12 cellular contexts compared by ENCODE assay signal in the genomic region with DNA sequence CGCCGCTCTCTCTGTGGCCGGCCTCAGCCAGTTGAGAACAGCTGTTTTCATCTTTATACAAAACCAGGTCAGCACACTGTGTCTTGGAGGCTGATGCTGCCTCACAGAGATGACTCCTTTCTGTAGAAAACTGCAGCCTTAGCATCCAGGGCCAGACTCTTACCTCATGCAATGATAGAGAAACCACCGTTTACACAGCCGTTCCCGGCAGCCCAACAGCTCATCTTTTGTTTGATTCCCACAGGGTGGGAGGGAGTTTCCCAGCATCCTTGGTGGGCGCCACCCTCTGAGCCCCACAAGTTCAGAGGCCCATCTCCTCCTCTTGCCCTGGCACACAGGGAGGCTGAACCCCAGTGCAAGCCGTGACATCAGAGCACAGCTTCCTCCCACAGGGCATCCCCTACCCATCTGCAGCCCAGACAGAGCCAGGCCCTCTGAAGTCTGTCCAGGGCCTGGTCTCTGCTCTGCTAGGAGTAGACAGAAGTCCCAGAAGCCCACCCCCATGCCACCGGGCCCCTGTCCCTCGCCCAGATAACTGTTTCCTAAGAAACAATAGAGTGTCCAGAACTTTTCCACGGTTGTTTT.
DNase-seq lines count a peak whose midpoint lies in the region; ATAC-seq, FAIRE-seq and TF ChIP-seq lines count a peak whose summit lies in the region.
"Had no signal": no experiment of that assay in that cellular context is flagged by ENCODE, and none has a peak within 500 bp of the region (broad histone marks: within the 10 kb centered on the region; RNA-seq: fewer than 3 reads in every experiment).

No MANE protein-coding gene starts in this region.

- no peaks in the 10 kb centered on the region for H4K20me1 ChIP-seq in GM23248 (ENCODE audit: insufficient read depth)

- no peak overlapping the region for H3K4me3 ChIP-seq in GM23248
- no peak overlapping the region for H3K4me3 ChIP-seq in breast epithelium
- H3K4me3 ChIP-seq in kidney (ENCODE audit: low read length in 2 of 2), result no peak overlapping the region

- no peak overlapping the region for H2AFZ ChIP-seq in GM23248

- no peak for FAIRE-seq in kidney (lab: Jason Lieb, UNC)

- H3K4me1 ChIP-seq in GM23248 (ENCODE audit: insufficient read depth) (no peaks in the 10 kb centered on the region), breast epithelium (no peaks in the 10 kb centered on the region), kidney (ENCODE audit: control insufficient read depth in 1 of 2, insufficient read depth in 1 of 2, low read depth in 1 of 2, low read length in 2 of 2) (peaks cover 0 to 9% of the 10 kb centered on the region in 2 donors)

- WGBS in GM23248 (ENCODE audit: low coverage in 1 of 2, low lambda C conversion rate in 2 of 2, missing lambda C conversion rate in 2 of 2), 2 experiments, result 70 to 71% methylated on average over 11 of the region's 11 CpGs

- H3K4me2 ChIP-seq in GM23248 (ENCODE audit: unreplicated experiment), result no peak overlapping the region

- H3K9me2 ChIP-seq in GM23248 (ENCODE audit: insufficient read depth), result no peaks in the 10 kb centered on the region

- intact Hi-C loops in breast epithelium (cut with DNase I; ENCODE audit: low total_unique reads) (no loop called here), kidney (cut with DNase I) (no loop called here), sciatic nerve (cut with DNase I) (no loop called here)

- DNase-seq in GM23248 (peak; percentile 58), breast epithelium (ENCODE audit: low spot score in 2 of 2) (no peak), kidney (peak; percentile 75), sciatic nerve (ENCODE audit: low spot score) (peak; percentile 79), amniotic stem cell (lab: John Stamatoyannopoulos, UW) (no peak), MV-4-11 (lab: John Stamatoyannopoulos, UW) (no peak), NCI-H187 (lab: John Stamatoyannopoulos, UW) (no peak)
- DNase-seq: activated CD4-positive, alpha-beta T cell treated with anti-CD3 and anti-CD28 coated beads for 48 hours; central memory CD4-positive, alpha-beta T cell; NCI-H1092 treated with DMSO at 0.1 percent for 48 hours; OCI-M1 had no signal

- no peaks in the 10 kb centered on the region for H3K27me3 ChIP-seq in GM23248 (replicated peaks; ENCODE audit: insufficient read depth)
- H3K27me3 ChIP-seq in breast epithelium, result no peaks in the 10 kb centered on the region

- in situ Hi-C loops in GM23248 (cut with MboI), result loop anchor here (25.0 kb wide), 1 partner anchor 687 kb away; the partner anchor contains the start of gene ADAMTS17

- H3F3A ChIP-seq in GM23248 (ENCODE audit: insufficient read depth), result no peaks in the 10 kb centered on the region

- TF ChIP-seq CTCF in breast epithelium (IDR thresholded peaks at IDR 0.05) (no peak), kidney (IDR thresholded peaks at IDR 0.05; ENCODE audit: borderline replicate concordance, extremely low read depth, insufficient read depth) (no peak)

- ATAC-seq in sciatic nerve (peak; percentile 92), HG03097 (IDR thresholded peaks at IDR 0.05; ENCODE audit: low FRiP score, unreplicated experiment) (no peak)

- no peak for TF ChIP-seq POLR2A in breast epithelium (IDR thresholded peaks at IDR 0.05)

- H3K9me3 ChIP-seq in GM23248 (ENCODE audit: low read depth) (no peaks in the 10 kb centered on the region), breast epithelium (no peaks in the 10 kb centered on the region), kidney (ENCODE audit: control insufficient read depth in 1 of 2, low read length in 2 of 2) (no peaks in the 10 kb centered on the region)

- no peaks in the 10 kb centered on the region for H3K79me2 ChIP-seq in GM23248 (ENCODE audit: insufficient read depth)

- no peaks in the 10 kb centered on the region for H3K36me3 ChIP-seq in GM23248 (ENCODE audit: low read depth)
- no peaks in the 10 kb centered on the region for H3K36me3 ChIP-seq in breast epithelium
- H3K36me3 ChIP-seq in kidney (ENCODE audit: control insufficient read depth in 1 of 2, insufficient read depth in 2 of 2, low read length in 2 of 2), result no peaks in the 10 kb centered on the region

- H3K9ac ChIP-seq in GM23248, result no peak overlapping the region
- no peak overlapping the region for H3K9ac ChIP-seq in kidney (ENCODE audit: low read length in 2 of 2)

- H3K27ac ChIP-seq in GM23248 (no peak overlapping the region), breast epithelium (peak overlapping the region; percentile 61 to 94), kidney (ENCODE audit: low read depth in 2 of 2, low read length in 2 of 2) (peak overlapping the region; percentile 42 to 44)

Comparison
In these comparisons a context has a peak if more than half of its experiments do, and no peak if none do; other contexts are left out.
1. DNase-seq: peak in GM23248 (single experiment), kidney (single experiment) and sciatic nerve (single experiment); none in breast epithelium (0 of 2), amniotic stem cell (single experiment), MV-4-11 (single experiment) and NCI-H187 (0 of 2).